14 cellular contexts compared by ENCODE assay signal in genomic region chr3:52084954-52085730, GRCh38. TPM values are rescaled to one million over a fixed set of nuclear protein-coding genes. Genes with fewer than 3 reads are reported as not detected.
A peak's percentile ranks its signal among the peaks of the same experiment; 100 is the strongest.
DNase-seq lines count a peak whose midpoint lies in the region; ATAC-seq, FAIRE-seq and TF ChIP-seq lines count a peak whose summit lies in the region.
"Had no signal": no experiment of that assay in that cellular context is flagged by ENCODE, and none has a peak within 500 bp of the region (broad histone marks: within the 10 kb centered on the region; RNA-seq: fewer than 3 reads in every experiment).

No MANE protein-coding gene starts in this region.

- no peaks in the 10 kb centered on the region for H3K9me3 Mint-ChIP-seq in CD4-positive, alpha-beta memory T cell
- H3K9me3 Mint-ChIP-seq: activated naive CD4-positive, alpha-beta T cell treated with anti-CD3 and anti-CD28 coated beads for 36 hours; CD4-positive, CD25-positive, alpha-beta regulatory T cell had no signal

- BruUV-seq in GM12878 (replicated peaks; lab: Mats Ljungman, UMichigan): no TSS peak

- in situ Hi-C loops in GM12878 (cut with MboI): no loop called here

- no peaks in the 10 kb centered on the region for H3K27me3 Mint-ChIP-seq in CD4-positive, alpha-beta memory T cell
- H3K27me3 Mint-ChIP-seq: CD4-positive, CD25-positive, alpha-beta regulatory T cell had no signal

- POLR2A ChIA-PET in GM12878 (lab: Charles Lee): interaction anchor here (0.8 to 1.5 kb wide), 3 partner anchors 10 to 62 kb away, joined by 3 read pairs; no protein-coding TSS in a partner anchor
- POLR2A ChIA-PET in CD4-positive, alpha-beta memory T cell (lab: Charles Lee; ENCODE audit: partially characterized antibody): no interaction called here

- no peak for DNase-seq in GM12864 (ENCODE audit: low read depth)
- DNase-seq in HuH-7 (ENCODE audit: low spot score): peak; percentile 44
- DNase-seq in GM12878 (ENCODE audit: low read depth, low spot score): no peak
- peak; percentile 36 for DNase-seq in myocyte (ENCODE audit: low read depth)
- no peak for DNase-seq in CD4-positive, alpha-beta memory T cell
- DNase-seq: activated naive CD4-positive, alpha-beta T cell treated with anti-CD3 and anti-CD28 coated beads for 36 hours; CD4-positive, CD25-positive, alpha-beta regulatory T cell; EL; foreskin fibroblast; NK-92 treated with Interleukin-12 subunit alpha and Interleukin-12 subunit beta, amount 100 ng/mL, for 24 hours had no signal

- H3K27me3 ChIP-seq in GM12878 (replicated peaks in 1 of 2; ENCODE audit: control insufficient read depth in 2 of 2, insufficient read depth in 2 of 2, low read length in 1 of 2): no peaks in the 10 kb centered on the region
- H3K27me3 ChIP-seq in CD4-positive, alpha-beta memory T cell (ENCODE audit: insufficient read depth, low read length): no peaks in the 10 kb centered on the region

- peak; percentile 21 for TF ChIP-seq CTCF in GM12864 (IDR thresholded peaks at IDR 0.05; ENCODE audit: low read depth, low read length, missing control alignments)
- no peak for TF ChIP-seq CTCF in GM12878 (IDR thresholded peaks at IDR 0.05 in 2 of 3, conservative IDR thresholded peaks at IDR 0.05 in 1 of 3; ENCODE audit: control insufficient read depth in 2 of 3, extremely low read depth in 1 of 3, insufficient read depth in 1 of 3, low read depth in 3 of 3, low read length in 3 of 3)

- peaks cover 7 to 28% (median 14%) of the 10 kb centered on the region in 4 donors for H3K4me1 Mint-ChIP-seq in CD4-positive, alpha-beta memory T cell

- no peaks in the 10 kb centered on the region for H3K36me3 Mint-ChIP-seq in CD4-positive, alpha-beta memory T cell
- H3K36me3 Mint-ChIP-seq: CD4-positive, CD25-positive, alpha-beta regulatory T cell had no signal

- no peak overlapping the region for H3K9ac ChIP-seq in GM12878 (ENCODE audit: control insufficient read depth, insufficient read depth, low read length)

- H3K4me1 ChIP-seq in GM12878 (ENCODE audit: control insufficient read depth, insufficient read depth, low read length): peaks cover 25% of the 10 kb centered on the region
- H3K4me1 ChIP-seq in CD4-positive, alpha-beta memory T cell (ENCODE audit: insufficient read depth, low read length): peaks cover 12% of the 10 kb centered on the region
- H3K4me1 ChIP-seq: prostate gland had no signal

- H3K36me3 ChIP-seq in GM12878 (ENCODE audit: control insufficient read depth in 2 of 2, insufficient read depth in 2 of 2, low read length in 1 of 2): no peaks in the 10 kb centered on the region; a peak in 2 of 4 replicates
- H3K36me3 ChIP-seq in CD4-positive, alpha-beta memory T cell (ENCODE audit: insufficient read depth, low read length): no peaks in the 10 kb centered on the region
- H3K36me3 ChIP-seq: prostate gland, thoracic aorta had no signal

- no peaks in the 10 kb centered on the region for H3K9me3 ChIP-seq in GM12878 (replicated peaks; ENCODE audit: control insufficient read depth, insufficient read depth, low read length)
- no peaks in the 10 kb centered on the region for H3K9me3 ChIP-seq in CD4-positive, alpha-beta memory T cell (ENCODE audit: control insufficient read depth in 1 of 2, low read length in 2 of 2)
- H3K9me3 ChIP-seq: prostate gland, thoracic aorta had no signal

- ATAC-seq in GM12878 (peak; percentile 18; the same call in 1 of the 3 replicates), GM21360 (IDR thresholded peaks at IDR 0.05; ENCODE audit: unreplicated experiment) (no peak), HG03342 (IDR thresholded peaks at IDR 0.05; ENCODE audit: unreplicated experiment) (no peak)

- no peak overlapping the region for H3K4me3 ChIP-seq in GM12864 (ENCODE audit: low read depth, low read length)
- no peak overlapping the region for H3K4me3 ChIP-seq in GM12878
- H3K4me3 ChIP-seq in CD4-positive, alpha-beta memory T cell (ENCODE audit: low read length in 2 of 2): no peak overlapping the region
- H3K4me3 ChIP-seq: prostate gland, thoracic aorta had no signal

- RAD21 ChIA-PET in GM12878 (lab: Charles Lee; ENCODE audit: unreplicated experiment): interaction anchor here (0.9 to 3.1 kb wide), 3 partner anchors 31 to 81 kb away, joined by 4 to 18 read pairs (median 4); no protein-coding TSS in a partner anchor

- no peak for TF ChIP-seq POLR2A in GM12878 (IDR thresholded peaks at IDR 0.05; ENCODE audit: low read depth, low read length)

- no peak overlapping the region for H2AFZ ChIP-seq in GM12878 (ENCODE audit: control insufficient read depth, low read depth, low read length)

- peak overlapping the region in 2 of 7 donors; percentile 13 to 64 for H3K27ac Mint-ChIP-seq in CD4-positive, alpha-beta memory T cell
- H3K27ac Mint-ChIP-seq: activated naive CD4-positive, alpha-beta T cell treated with anti-CD3 and anti-CD28 coated beads for 36 hours had no signal

- WGBS in GM12878 (ENCODE audit: insufficient coverage, insufficient replicate concordance, low lambda C conversion rate, missing lambda C conversion rate): 87% methylated on average over 11 of the region's 14 CpGs

- no peak overlapping the region for H3K27ac ChIP-seq in GM12878 (ENCODE audit: control insufficient read depth, insufficient read depth)
- H3K27ac ChIP-seq in CD4-positive, alpha-beta memory T cell (ENCODE audit: low read depth, low read length): no peak overlapping the region
- H3K27ac ChIP-seq: prostate gland, thoracic aorta had no signal

- CTCF ChIA-PET in GM12878 (lab: Yijun Ruan, JAX): interaction anchor here (0.7 to 2.9 kb wide), 4 partner anchors 9 to 84 kb away, joined by 3 to 10 read pairs (median 4); no protein-coding TSS in a partner anchor
- CTCF ChIA-PET in CD4-positive, alpha-beta memory T cell (lab: Charles Lee; ENCODE audit: partially characterized antibody): no interaction called here

- SMC1A ChIA-PET in GM12878 (lab: Charles Lee; ENCODE audit: uncharacterized antibody, unreplicated experiment): interaction anchor here (1.0 kb wide), 1 partner anchor 17 kb away, joined by 3 read pairs; no protein-coding TSS in a partner anchor

- no peak for TF ChIP-seq RAD21 in GM12878 (IDR thresholded peaks at IDR 0.05; ENCODE audit: insufficient read depth, low read depth, low read length)

- no peak for FAIRE-seq in GM12878 (lab: Jason Lieb, UNC)

- no peak overlapping the region for H3K4me2 ChIP-seq in GM12878 (ENCODE audit: control insufficient read depth, insufficient read depth)

- intact Hi-C loops in GM12878 (cut with micrococcal nuclease; ENCODE audit: unreplicated experiment): no loop called here
- intact Hi-C loops in CD4-positive, alpha-beta memory T cell (cut with micrococcal nuclease): no loop called here

- H3K79me2 ChIP-seq in GM12878 (ENCODE audit: control insufficient read depth, insufficient read depth, low read length): no peaks in the 10 kb centered on the region

- no peak overlapping the region for H3K4me3 Mint-ChIP-seq in CD4-positive, alpha-beta memory T cell
- H3K4me3 Mint-ChIP-seq: activated naive CD4-positive, alpha-beta T cell treated with anti-CD3 and anti-CD28 coated beads for 36 hours; CD4-positive, CD25-positive, alpha-beta regulatory T cell had no signal

- TF ChIP-seq EP300 in GM12878 (IDR thresholded peaks at IDR 0.05; ENCODE audit: borderline replicate concordance in 1 of 2, control insufficient read depth in 1 of 2, low read depth in 2 of 2, low read length in 2 of 2): no peak

- no peaks in the 10 kb centered on the region for H4K20me1 ChIP-seq in GM12878 (ENCODE audit: control insufficient read depth, insufficient read depth)

TF ChIP-seq in GM12878, 131 proteins besides CTCF, POLR2A, EP300 and RAD21 (continues in another document):
- TF ChIP-seq CHD1 (IDR thresholded peaks at IDR 0.05; ENCODE audit: low read depth, low read length): no peak
- no peak for TF ChIP-seq SUPT20H (IDR thresholded peaks at IDR 0.05; ENCODE audit: borderline replicate concordance, control insufficient read depth, low read depth, low read length)
- TF ChIP-seq CREB1 (IDR thresholded peaks at IDR 0.05; ENCODE audit: low read depth): no peak
- TF ChIP-seq NR2C1 (IDR thresholded peaks at IDR 0.05): no peak
- TF ChIP-seq E2F4 (IDR thresholded peaks at IDR 0.05; ENCODE audit: low read depth, low read length): no peak
- TF ChIP-seq NFXL1 (IDR thresholded peaks at IDR 0.05; ENCODE audit: borderline replicate concordance): no peak

RNA-seq across cellular contexts. Expression of gene DUSP7, which starts 28.8 kb away (rescaled TPM):
- total RNA-seq in GM12878 (2013; cell fraction: nucleolus; rRNA removed): 27.3 and 28.8 TPM in 2 replicates
- total RNA-seq in GM12878 (2014; rRNA removed) (13.0 TPM in 2 replicates), GM12878 (2014; rRNA removed; fragmentation: Illumina TruSeq; extraction: Trizol) (4.9 and 5.5 TPM in 2 replicates), GM12878 (2021) (16.0 and 17.5 TPM in 2 replicates), myocyte (8.9 and 12.3 TPM in 2 replicates)
- 2.5 TPM for polyA plus RNA-seq in GM12878 (2011; ENCODE audit: low read depth)
- polyA plus RNA-seq in GM12878 (2011; rRNA removed) (9.7 and 17.0 TPM in 2 replicates), GM12878 (2014; fragmentation: Illumina TruSeq; extraction: Trizol) (4.8 and 10.3 TPM in 2 replicates), GM12878 (2014; fragmentation: Nextera tagmentation; extraction: Ambion mirVana) (under 1 TPM; 0.73 to 0.82 TPM), GM12878 (2014; rRNA removed) (16.1 and 18.2 TPM in 2 replicates), GM12878 (2016; fragmentation: Nextera tagmentation; extraction: Ambion mirVana) (1 to 10 TPM; 1.7 TPM)
- 24.2 and 27.7 TPM in 2 replicates for polyA plus RNA-seq in GM12878 (2011; cell fraction: cytosol; rRNA removed)
- 37.1 and 37.4 TPM in 2 replicates for polyA plus RNA-seq in GM12878 (2011; cell fraction: nucleus; rRNA removed)
- 5.4 and 6.3 TPM in 2 replicates for polyA plus RNA-seq in GM12878 (2012)
- polyA minus RNA-seq in GM12878 (2011; rRNA and poly(A)+ RNA removed): 32.2 and 48.1 TPM in 2 replicates
- polyA minus RNA-seq in GM12878 (2011; cell fraction: cytosol; rRNA and poly(A)+ RNA removed): 17.5 and 17.6 TPM in 2 replicates
- 28.3 and 42.2 TPM in 2 replicates for polyA minus RNA-seq in GM12878 (2011; cell fraction: nucleus; rRNA and poly(A)+ RNA removed)
- polyA plus RNA-seq in myocyte (2012): 10.9 TPM
- 10 to 100 TPM; 43.6 to 44.7 TPM for total RNA-seq in CD4-positive, alpha-beta memory T cell
- polyA plus RNA-seq in CD4-positive, alpha-beta memory T cell: 10 to 100 TPM in 1 of 2 donors, 1 to 10 TPM in 1; 2.8 to 10.2 TPM

Comparison
In these comparisons a context has a peak if more than half of its experiments do, and no peak if none do; other contexts are left out.
1. DNase-seq: peak in HuH-7 (single experiment) and myocyte (single experiment); none in GM12864 (single experiment), GM12878 (single experiment) and CD4-positive, alpha-beta memory T cell (0 of 5).